In genomic region chr7:51817694-51818093, GRCh38 we compare ENCODE assay signal across 25 cellular contexts.
"Had no signal": no experiment of that assay in that cellular context is flagged by ENCODE, and none has a peak within 500 bp of the region (broad histone marks: within the 10 kb centered on the region; RNA-seq: fewer than 3 reads in every experiment).

No MANE protein-coding gene starts in this region.

- H3K4me1 ChIP-seq: gastrocnemius medialis, heart left ventricle, left lung, parathyroid adenoma, right atrium auricular region, sigmoid colon, spleen, tibial nerve, upper lobe of left lung had no signal

- H3K36me3 ChIP-seq: gastrocnemius medialis, heart left ventricle, left lung, right atrium auricular region, sigmoid colon, spleen, thoracic aorta, tibial nerve, upper lobe of left lung had no signal

- H3K4me3 ChIP-seq: dorsolateral prefrontal cortex, gastrocnemius medialis, heart left ventricle, left lung, mucosa of descending colon, right atrium auricular region, sigmoid colon, spleen, thoracic aorta, tibial nerve, upper lobe of left lung had no signal

- H3K4me3 Mint-ChIP-seq: mesothelial cell of epicardium; naive B cell; natural killer cell treated with Interleukin-12 subunit alpha and Interleukin-12 subunit beta and Interleukin-15 and Interleukin-18, amount 100 ng/mL, for 72 hours; neural crest cell; stimulated activated memory B cell treated with anti-CD40 and anti-IgM and Interleukin-4, amounts not matched to agents 10 μg/mL and 1 μg/mL and 100 μg/mL, for 72 hours had no signal

- H3K27ac ChIP-seq: dorsolateral prefrontal cortex, gastrocnemius medialis, heart left ventricle, left lung, parathyroid adenoma, right atrium auricular region, sigmoid colon, spleen, thoracic aorta, tibial nerve, upper lobe of left lung had no signal

- H3K27ac Mint-ChIP-seq: mesothelial cell of epicardium; naive B cell; natural killer cell treated with Interleukin-12 subunit alpha and Interleukin-12 subunit beta and Interleukin-15 and Interleukin-18, amount 100 ng/mL, for 72 hours; progenitor cell of endocrine pancreas; stimulated activated memory B cell treated with anti-CD40 and anti-IgM and Interleukin-4, amounts not matched to agents 10 μg/mL and 1 μg/mL and 100 μg/mL, for 72 hours had no signal

- DNase-seq: dorsolateral prefrontal cortex; effector CD4-positive, alpha-beta T cell; foreskin fibroblast; gastrocnemius medialis; heart left ventricle; hippocampal formation; left cardiac atrium; left lung; mesenchymal stem cell; mucosa of descending colon; naive B cell; sigmoid colon; spleen; stimulated activated CD4-positive, alpha-beta T cell treated with anti-CD3 and anti-CD28 coated beads, Interleukin-4, amount 100 ng/mL, for 4 hours; stimulated activated naive CD8-positive, alpha-beta T cell treated with anti-CD3 and anti-CD28 coated beads, Interleukin-15, Interleukin-2, amounts not matched to agents 100 U/mL and 50 U/mL, for 24 hours; upper lobe of left lung had no signal

- H3K36me3 Mint-ChIP-seq: mesothelial cell of epicardium; naive B cell; stimulated activated memory B cell treated with anti-CD40 and anti-IgM and Interleukin-4, amounts not matched to agents 10 μg/mL and 1 μg/mL and 100 μg/mL, for 72 hours had no signal

- H3K9me3 Mint-ChIP-seq: mesothelial cell of epicardium had no signal

- H3K27me3 ChIP-seq: gastrocnemius medialis, heart left ventricle, left lung, right atrium auricular region, sigmoid colon, spleen, tibial nerve, upper lobe of left lung had no signal

- ATAC-seq: heart left ventricle; left cardiac atrium; left lung; mucosa of descending colon; natural killer cell treated with Interleukin-12 subunit alpha and Interleukin-12 subunit beta and Interleukin-15 and Interleukin-18, amount 100 ng/mL, for 72 hours; stimulated activated memory B cell treated with anti-CD40 and anti-IgM and Interleukin-4, amounts not matched to agents 10 μg/mL and 1 μg/mL and 100 μg/mL, for 72 hours; stimulated activated naive CD8-positive, alpha-beta T cell treated with anti-CD3 and anti-CD28 coated beads, Interleukin-15, Interleukin-2, amounts not matched to agents 100 U/mL and 50 U/mL, for 24 hours had no signal

- H3K27me3 Mint-ChIP-seq: naive B cell; natural killer cell treated with Interleukin-12 subunit alpha and Interleukin-12 subunit beta and Interleukin-15 and Interleukin-18, amount 100 ng/mL, for 72 hours; progenitor cell of endocrine pancreas; stimulated activated memory B cell treated with anti-CD40 and anti-IgM and Interleukin-4, amounts not matched to agents 10 μg/mL and 1 μg/mL and 100 μg/mL, for 72 hours had no signal

- H3K4me1 Mint-ChIP-seq: mesothelial cell of epicardium; naive B cell; neural crest cell; stimulated activated memory B cell treated with anti-CD40 and anti-IgM and Interleukin-4, amounts not matched to agents 10 μg/mL and 1 μg/mL and 100 μg/mL, for 72 hours had no signal

- H3K9me3 ChIP-seq: gastrocnemius medialis, mucosa of descending colon, right atrium auricular region, thoracic aorta had no signal
